In the genomic region with DNA sequence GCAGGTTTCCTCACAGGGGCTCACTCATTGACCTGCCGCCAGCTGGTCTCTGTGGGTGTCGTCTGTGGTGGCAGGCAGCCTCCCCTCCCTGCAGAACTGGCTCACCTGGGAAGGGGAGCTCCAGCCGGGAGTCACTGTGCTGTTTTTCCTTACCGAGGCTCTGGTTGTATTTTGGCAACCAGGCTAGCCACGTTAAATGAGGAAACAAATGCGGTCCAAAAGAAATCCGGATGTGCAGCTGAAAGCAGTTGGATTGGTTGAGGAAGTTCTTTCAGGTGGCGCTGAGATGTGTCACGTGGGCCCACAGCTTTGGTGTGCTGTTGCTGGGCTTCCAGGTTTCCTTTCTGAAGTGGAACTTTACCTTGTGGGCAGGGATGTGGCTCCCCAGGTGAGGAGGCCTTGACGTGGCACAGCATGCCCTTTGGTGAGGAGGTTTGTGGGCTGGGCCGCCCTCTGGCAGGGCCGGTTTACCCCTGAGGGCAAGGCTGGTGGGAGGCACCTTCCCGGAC, we compare ENCODE assay signal across 8 cellular contexts. TPM values are rescaled to one million over a fixed set of nuclear protein-coding genes. Genes with fewer than 3 reads are reported as not detected.
DNase-seq lines count a peak whose midpoint lies in the region; ATAC-seq, FAIRE-seq and TF ChIP-seq lines count a peak whose summit lies in the region.

No MANE protein-coding gene starts in this region.

- H3K9ac ChIP-seq in kidney (ENCODE audit: low read length in 2 of 2), result peak overlapping the region in 1 of 2 donors; percentile 54

- POLR2A ChIA-PET in CD4-positive, alpha-beta memory T cell (lab: Charles Lee; ENCODE audit: partially characterized antibody), result interaction anchor here (0.6 to 2.5 kb wide), 4 partner anchors 14 to 359 kb away, joined by 3 to 12 read pairs (median 3); partner anchors contain the start of gene MTURN

- peaks cover 12% of the 10 kb centered on the region for H3K4me1 ChIP-seq in CD4-positive, alpha-beta memory T cell (ENCODE audit: insufficient read depth, low read length)
- peaks cover 6 to 20% of the 10 kb centered on the region in 2 donors for H3K4me1 ChIP-seq in kidney (ENCODE audit: control insufficient read depth in 1 of 2, insufficient read depth in 1 of 2, low read depth in 1 of 2, low read length in 2 of 2)

- H3K36me3 ChIP-seq in CD4-positive, alpha-beta memory T cell (ENCODE audit: insufficient read depth, low read length), result no peaks in the 10 kb centered on the region
- H3K36me3 ChIP-seq in kidney (ENCODE audit: control insufficient read depth in 1 of 2, insufficient read depth in 2 of 2, low read length in 2 of 2), result peaks cover 2 to 6% of the 10 kb centered on the region in 2 donors

- FAIRE-seq in kidney (lab: Jason Lieb, UNC), result no peak

- peaks cover 2 to 4% of the 10 kb centered on the region in 2 donors for H3K36me3 Mint-ChIP-seq in CD4-positive, alpha-beta memory T cell
- H3K36me3 Mint-ChIP-seq in activated CD4-positive, alpha-beta T cell treated with anti-CD3 and anti-CD28 coated beads, Interleukin-2, amount 10 ng/mL, durations not matched to agents 24 days and 14 days (ENCODE audit: low read depth), result no peaks in the 10 kb centered on the region

- H3K27me3 Mint-ChIP-seq in CD4-positive, alpha-beta memory T cell, result no peaks in the 10 kb centered on the region
- no peaks in the 10 kb centered on the region for H3K27me3 Mint-ChIP-seq in activated CD4-positive, alpha-beta T cell treated with anti-CD3 and anti-CD28 coated beads, Interleukin-2, amount 10 ng/mL, durations not matched to agents 24 days and 14 days

- H3K9me3 Mint-ChIP-seq in CD4-positive, alpha-beta memory T cell, result no peaks in the 10 kb centered on the region
- H3K9me3 Mint-ChIP-seq in activated CD4-positive, alpha-beta T cell treated with anti-CD3 and anti-CD28 coated beads, Interleukin-2, amount 10 ng/mL, durations not matched to agents 24 days and 14 days, result no peaks in the 10 kb centered on the region

- ATAC-seq in HG02763 (IDR thresholded peaks at IDR 0.05; ENCODE audit: unreplicated experiment) (peak; percentile 41), GM21381 (IDR thresholded peaks at IDR 0.05; ENCODE audit: unreplicated experiment) (no peak)

- H3K9me3 ChIP-seq in CD4-positive, alpha-beta memory T cell (ENCODE audit: control insufficient read depth in 1 of 2, low read length in 2 of 2), result no peaks in the 10 kb centered on the region
- no peaks in the 10 kb centered on the region for H3K9me3 ChIP-seq in kidney (ENCODE audit: control insufficient read depth in 1 of 2, low read length in 2 of 2)

- H3K4me3 Mint-ChIP-seq in CD4-positive, alpha-beta memory T cell, result peak overlapping the region in 6 of 8 donors; percentile 62 to 69 (median 66)
- peak overlapping the region; percentile 34 for H3K4me3 Mint-ChIP-seq in activated CD4-positive, alpha-beta T cell treated with anti-CD3 and anti-CD28 coated beads, Interleukin-2, amount 10 ng/mL, durations not matched to agents 24 days and 14 days

- peak overlapping the region in 5 of 7 donors; percentile 70 to 89 (median 74) for H3K27ac Mint-ChIP-seq in CD4-positive, alpha-beta memory T cell
- peak overlapping the region; percentile 11 for H3K27ac Mint-ChIP-seq in activated CD4-positive, alpha-beta T cell treated with anti-CD3 and anti-CD28 coated beads, Interleukin-2, amount 10 ng/mL, durations not matched to agents 24 days and 14 days

- CTCF ChIA-PET in CD4-positive, alpha-beta memory T cell (lab: Charles Lee; ENCODE audit: partially characterized antibody), result interaction anchor here (0.8 to 1.0 kb wide), 2 partner anchors 14 to 15 kb away, joined by 4 to 5 read pairs; partner anchors contain the start of gene MTURN

- intact Hi-C loops in CD4-positive, alpha-beta memory T cell (cut with micrococcal nuclease), result no loop called here
- intact Hi-C loops in activated CD4-positive, alpha-beta T cell treated with anti-CD3 and anti-CD28 coated beads, Interleukin-2, amount 10 ng/mL, durations not matched to agents 24 days and 14 days (cut with micrococcal nuclease), result no loop called here
- intact Hi-C loops in kidney (cut with DNase I), result no loop called here

- H3K4me1 Mint-ChIP-seq in CD4-positive, alpha-beta memory T cell, result peaks cover 0 to 9% (median 6%) of the 10 kb centered on the region in 4 donors
- H3K4me1 Mint-ChIP-seq in activated CD4-positive, alpha-beta T cell treated with anti-CD3 and anti-CD28 coated beads, Interleukin-2, amount 10 ng/mL, durations not matched to agents 24 days and 14 days, result peaks cover 10% of the 10 kb centered on the region

- no peak overlapping the region for H3K27ac ChIP-seq in CD4-positive, alpha-beta memory T cell (ENCODE audit: low read depth, low read length)
- peak overlapping the region; percentile 67 to 68 for H3K27ac ChIP-seq in kidney (ENCODE audit: low read depth in 2 of 2, low read length in 2 of 2)

- no peaks in the 10 kb centered on the region for H3K27me3 ChIP-seq in CD4-positive, alpha-beta memory T cell (ENCODE audit: insufficient read depth, low read length)

- no peak for TF ChIP-seq CTCF in kidney (IDR thresholded peaks at IDR 0.05; ENCODE audit: borderline replicate concordance, extremely low read depth, insufficient read depth)

- DNase-seq in CD4-positive, alpha-beta memory T cell, result peak; percentile 24 to 60 (median 49)
- DNase-seq in activated CD4-positive, alpha-beta T cell treated with anti-CD3 and anti-CD28 coated beads, Interleukin-2, amount 10 ng/mL, durations not matched to agents 24 days and 14 days, result peak; percentile 79
- DNase-seq in kidney (peak; percentile 90), SHP77 treated with DMSO at 0.1 percent for 48 hours (lab: John Stamatoyannopoulos, UW) (no peak), iPS-NIHi11 (ENCODE audit: low spot score) (no peak), NCI-H446 treated with DMSO at 0.1 percent for 48 hours (lab: John Stamatoyannopoulos, UW) (no peak)

- no peak overlapping the region for H3K4me3 ChIP-seq in CD4-positive, alpha-beta memory T cell (ENCODE audit: low read length in 2 of 2)
- no peak overlapping the region for H3K4me3 ChIP-seq in kidney (ENCODE audit: low read length in 2 of 2)

RNA-seq across cellular contexts. Expression of gene MTURN, which starts 14.2 kb away (rescaled TPM):
- 10 to 100 TPM; 18.1 to 19.2 TPM for total RNA-seq in CD4-positive, alpha-beta memory T cell
- 1 to 10 TPM; 3.2 to 4.0 TPM for polyA plus RNA-seq in CD4-positive, alpha-beta memory T cell
- 3.8 and 4.2 TPM in 2 replicates for total RNA-seq in activated CD4-positive, alpha-beta T cell treated with anti-CD3 and anti-CD28 coated beads, Interleukin-2, amount 10 ng/mL, durations not matched to agents 24 days and 14 days
- total RNA-seq in kidney, result 80.1 TPM
- 54.7 TPM for polyA plus RNA-seq in kidney (ENCODE audit: insufficient read depth, low read depth, low replicate concordance)

Comparison
In these comparisons a context has a peak if more than half of its experiments do, and no peak if none do; other contexts are left out.
1. DNase-seq: peak in CD4-positive, alpha-beta memory T cell (5 of 5), activated CD4-positive, alpha-beta T cell treated with anti-CD3 and anti-CD28 coated beads, Interleukin-2, amount 10 ng/mL, durations not matched to agents 24 days and 14 days (single experiment) and kidney (single experiment); none in SHP77 treated with DMSO at 0.1 percent for 48 hours (single experiment), iPS-NIHi11 (single experiment) and NCI-H446 treated with DMSO at 0.1 percent for 48 hours (single experiment).